8 cellular contexts compared by ENCODE assay signal in the genomic region with DNA sequence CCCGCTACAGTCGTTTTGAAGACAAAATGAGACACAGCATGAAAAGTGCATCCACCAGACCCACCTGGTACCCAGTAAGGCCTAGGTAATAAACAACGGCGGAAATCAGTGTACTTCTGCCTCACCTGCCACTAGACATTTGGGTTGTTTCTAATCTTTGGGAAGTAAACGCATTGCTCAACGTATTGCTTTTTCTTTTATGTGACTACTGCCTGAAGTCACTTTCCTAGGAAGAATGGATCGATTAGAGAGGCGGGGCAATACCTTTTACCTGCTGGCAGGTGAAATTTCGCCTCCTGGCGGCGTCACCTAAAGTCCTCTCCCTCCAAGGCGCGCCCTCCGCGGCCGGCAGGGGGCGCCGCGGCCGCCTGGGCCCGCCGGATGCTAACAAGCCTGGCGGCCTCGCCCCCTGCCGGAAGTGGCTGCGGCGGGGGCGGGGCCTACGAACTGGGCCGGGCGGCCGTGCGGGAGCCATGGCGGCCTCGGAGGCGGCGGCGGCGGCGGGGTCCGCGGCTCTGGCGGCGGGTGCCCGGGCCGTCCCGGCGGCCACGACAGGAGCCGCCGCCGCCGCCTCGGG. TPM values are rescaled to one million over a fixed set of nuclear protein-coding genes. Genes with fewer than 3 reads are reported as not detected.
DNase-seq lines count a peak whose midpoint lies in the region; ATAC-seq and TF ChIP-seq lines count a peak whose summit lies in the region.

A gene with protein sequence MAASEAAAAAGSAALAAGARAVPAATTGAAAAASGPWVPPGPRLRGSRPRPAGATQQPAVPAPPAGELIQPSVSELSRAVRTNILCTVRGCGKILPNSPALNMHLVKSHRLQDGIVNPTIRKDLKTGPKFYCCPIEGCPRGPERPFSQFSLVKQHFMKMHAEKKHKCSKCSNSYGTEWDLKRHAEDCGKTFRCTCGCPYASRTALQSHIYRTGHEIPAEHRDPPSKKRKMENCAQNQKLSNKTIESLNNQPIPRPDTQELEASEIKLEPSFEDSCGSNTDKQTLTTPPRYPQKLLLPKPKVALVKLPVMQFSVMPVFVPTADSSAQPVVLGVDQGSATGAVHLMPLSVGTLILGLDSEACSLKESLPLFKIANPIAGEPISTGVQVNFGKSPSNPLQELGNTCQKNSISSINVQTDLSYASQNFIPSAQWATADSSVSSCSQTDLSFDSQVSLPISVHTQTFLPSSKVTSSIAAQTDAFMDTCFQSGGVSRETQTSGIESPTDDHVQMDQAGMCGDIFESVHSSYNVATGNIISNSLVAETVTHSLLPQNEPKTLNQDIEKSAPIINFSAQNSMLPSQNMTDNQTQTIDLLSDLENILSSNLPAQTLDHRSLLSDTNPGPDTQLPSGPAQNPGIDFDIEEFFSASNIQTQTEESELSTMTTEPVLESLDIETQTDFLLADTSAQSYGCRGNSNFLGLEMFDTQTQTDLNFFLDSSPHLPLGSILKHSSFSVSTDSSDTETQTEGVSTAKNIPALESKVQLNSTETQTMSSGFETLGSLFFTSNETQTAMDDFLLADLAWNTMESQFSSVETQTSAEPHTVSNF (plus strand): TSS at position 445 of the 577 bp plus-strand sequence. CDS start 29 bp downstream, at position 474.

- H3K4me1 Mint-ChIP-seq in activated CD4-positive, alpha-beta T cell treated with anti-CD3 and anti-CD28 coated beads for 36 hours = peaks cover 30% of the 10 kb centered on the region

- peaks cover 21% of the 10 kb centered on the region for H3K36me3 Mint-ChIP-seq in activated CD4-positive, alpha-beta T cell treated with anti-CD3 and anti-CD28 coated beads for 36 hours (ENCODE audit: low read depth)

- peak; percentile 77 for TF ChIP-seq POLR2A in GM18951 (IDR thresholded peaks at IDR 0.05; ENCODE audit: extremely low read depth, insufficient read depth, insufficient read length)

- CTCF ChIA-PET in activated CD4-positive, alpha-beta T cell treated with anti-CD3 and anti-CD28 coated beads for 36 hours (lab: Charles Lee) = interaction anchor here (0.6 to 4.0 kb wide), 18 partner anchors 10 to 840 kb away, joined by 3 to 51 read pairs (median 4); a partner anchor contains a TSS

- H3K27me3 Mint-ChIP-seq in activated CD4-positive, alpha-beta T cell treated with anti-CD3 and anti-CD28 coated beads for 36 hours = no peaks in the 10 kb centered on the region

- in situ Hi-C loops in GM18951 (cut with MboI; ENCODE audit: low sequenced_read_pairs, unreplicated experiment) = loop anchor here (25.0 kb wide), 1 partner anchor 702 kb away; no protein-coding TSS in a partner anchor

- H3K27ac Mint-ChIP-seq in activated CD4-positive, alpha-beta T cell treated with anti-CD3 and anti-CD28 coated beads for 36 hours = peak within 1 kb of the TSS; percentile 48

- DNase-seq in AG08396 (ENCODE audit: low spot score) = peak; percentile 99
- peak; percentile 8 to 82 for DNase-seq in NCI-H446 (lab: John Stamatoyannopoulos, UW)
- DNase-seq in activated CD4-positive, alpha-beta T cell treated with anti-CD3 and anti-CD28 coated beads for 36 hours = peak; percentile 93
- peak; percentile 90 for DNase-seq in kidney tubule cell (ENCODE audit: low spot score)
- DNase-seq in stimulated activated CD4-positive, alpha-beta T cell treated with anti-CD3 and anti-CD28 coated beads, Interleukin-1b, Interleukin-23, amount 100 ng/mL, for 1 hour (ENCODE audit: low read depth in 2 of 2) = peak; percentile 80 to 83

- intact Hi-C loops in activated CD4-positive, alpha-beta T cell treated with anti-CD3 and anti-CD28 coated beads for 36 hours (cut with DNase I, micrococcal nuclease) = loop anchor here (1.0 to 5.0 kb wide), 6 partner anchors 28 to 712 kb away; a partner anchor contains a TSS

- POLR2A ChIA-PET in activated CD4-positive, alpha-beta T cell treated with anti-CD3 and anti-CD28 coated beads for 36 hours (lab: Charles Lee) = interaction anchor here (0.9 to 1.8 kb wide), 3 partner anchors 29 to 41 kb away, joined by 3 to 10 read pairs (median 9); a partner anchor contains a TSS

- H3K4me3 Mint-ChIP-seq in activated CD4-positive, alpha-beta T cell treated with anti-CD3 and anti-CD28 coated beads for 36 hours = peak within 1 kb of the TSS; percentile 80

- H3K27ac ChIP-seq in cingulate gyrus (ENCODE audit: low read depth, low read length) = peak within 1 kb of the TSS; percentile 60

- H3K9me3 Mint-ChIP-seq in activated CD4-positive, alpha-beta T cell treated with anti-CD3 and anti-CD28 coated beads for 36 hours (ENCODE audit: low read depth) = no peaks in the 10 kb centered on the region

- peak; percentile 92 for ATAC-seq in HG03196 (IDR thresholded peaks at IDR 0.05; ENCODE audit: unreplicated experiment)
- ATAC-seq in activated CD4-positive, alpha-beta T cell treated with anti-CD3 and anti-CD28 coated beads for 36 hours = peak; percentile 91

RNA-seq across cellular contexts. Expression of the gene that starts here (rescaled TPM):
- total RNA-seq in activated CD4-positive, alpha-beta T cell treated with anti-CD3 and anti-CD28 coated beads for 36 hours = 10 to 100 TPM; 20.3 to 31.2 TPM

Comparison
In these comparisons a context has a peak if more than half of its experiments do, and no peak if none do; other contexts are left out.
1. Peak in every context shown above with its lines: DNase-seq, ATAC-seq and H3K27ac ChIP-seq.
2. DNase-seq: peak in every context shown above with its lines; median percentile 99 in AG08396; 93 in activated CD4-positive, alpha-beta T cell treated with anti-CD3 and anti-CD28 coated beads for 36 hours; 90 in kidney tubule cell; 82 in stimulated activated CD4-positive, alpha-beta T cell treated with anti-CD3 and anti-CD28 coated beads, Interleukin-1b, Interleukin-23, amount 100 ng/mL, for 1 hour; 45 in NCI-H446.